Comparison of ENCODE assay signal across 15 cellular contexts in genomic region chr10:71512213-71512745, GRCh38.
"Had no signal": no experiment of that assay in that cellular context is flagged by ENCODE, and none has a peak within 500 bp of the region (broad histone marks: within the 10 kb centered on the region; RNA-seq: fewer than 3 reads in every experiment).

No MANE protein-coding gene starts in this region.

- H3K4me2 ChIP-seq: smooth muscle cell had no signal

- ATAC-seq: activated T-helper 17 cell treated with anti-CD3 and anti-CD28 coated beads, Interleukin-2, amount 50 U/mL, for 72 hours; right cardiac atrium; stimulated activated effector memory CD8-positive, alpha-beta T cell treated with anti-CD3 and anti-CD28 coated beads, Interleukin-12 subunit alpha, Interleukin-12 subunit beta, amount 100 ng/mL, for 72 hours had no signal

- H3K27me3 ChIP-seq: pancreas had no signal

- FAIRE-seq: pancreas had no signal

- H3K4me3 ChIP-seq: pancreas, smooth muscle cell, tibial artery had no signal

- H3K4me1 ChIP-seq: pancreas, tibial artery had no signal

- H3K36me3 ChIP-seq: pancreas, tibial artery had no signal

- H3K27ac ChIP-seq: tibial artery had no signal

- H3K9me3 ChIP-seq: pancreas, tibial artery had no signal

- DNase-seq: activated B cell treated with CpG ODN at 0.5 μM for 24 hours; activated CD4-positive, alpha-beta T cell treated with anti-CD3 and anti-CD28 coated beads, Interleukin-2, amount 10 ng/mL, durations not matched to agents 24 days and 14 days; activated CD8-positive, alpha-beta memory T cell treated with anti-CD3 and anti-CD28 coated beads for 24 hours; activated naive CD4-positive, alpha-beta T cell treated with anti-CD3 and anti-CD28 coated beads for 36 hours; activated T-cell treated with anti-CD3 and anti-CD28 coated beads for 4 hours; cortex of kidney; effector memory CD4-positive, alpha-beta T cell; hippocampal formation; kidney glomerular epithelial cell; tibial artery had no signal
